16 cellular contexts compared by ENCODE assay signal in genomic region chr10:90328896-90329295, GRCh38.
A peak's percentile ranks its signal among the peaks of the same experiment; 100 is the strongest.
DNase-seq lines count a peak whose midpoint lies in the region; TF ChIP-seq lines count a peak whose summit lies in the region.
"Had no signal": no experiment of that assay in that cellular context is flagged by ENCODE, and none has a peak within 500 bp of the region (broad histone marks: within the 10 kb centered on the region; RNA-seq: fewer than 3 reads in every experiment).

No MANE protein-coding gene starts in this region.

- H3K56ac ChIP-seq in mesendoderm (ENCODE audit: low read length) = no peak overlapping the region

- peaks cover 2% of the 10 kb centered on the region for H3K27me3 Mint-ChIP-seq in endodermal cell (ENCODE audit: insufficient read depth)
- H3K27me3 Mint-ChIP-seq: CD4-positive, alpha-beta memory T cell had no signal

- 75% methylated on average over 1 of the region's 1 CpG; no CpG with 5 or more reads in 1 of the 2 experiments for WGBS in endodermal cell (ENCODE audit: insufficient coverage in 1 of 2, insufficient read length in 1 of 2), 2 experiments
- no CpG with 5 or more reads among the region's 1 CpG for WGBS in mesendoderm (ENCODE audit: extremely low coverage, insufficient coverage, low lambda C conversion rate)

- H3K79me1 ChIP-seq in mesendoderm (ENCODE audit: low read length) = no peaks in the 10 kb centered on the region

- no peak for TF ChIP-seq CTCF in endodermal cell (conservative IDR thresholded peaks at IDR 0.05)

- H3K18ac ChIP-seq in mesendoderm (ENCODE audit: low read length) = no peak overlapping the region

- H2AK5ac ChIP-seq in mesendoderm (ENCODE audit: low read length) = no peak overlapping the region

- H2BK15ac ChIP-seq in mesendoderm (replicated peaks; ENCODE audit: low read depth) = no peak overlapping the region

- DNase-seq in NCI-H146 (lab: John Stamatoyannopoulos, UW) (peak; percentile 50), endodermal cell (peak; percentile 54), mesendoderm (peak; percentile 83), epidermal melanocyte (ENCODE audit: insufficient read length, low spot score) (no peak), glomerular visceral epithelial cell (ENCODE audit: extremely low spot score) (no peak), NCI-H2081 treated with DMSO at 0.1 percent for 48 hours (lab: John Stamatoyannopoulos, UW) (no peak), SW 1271 (lab: John Stamatoyannopoulos, UW) (no peak)
- DNase-seq: 8988T; CD4-positive, alpha-beta memory T cell; DMS153; DMS79; GDM1; HFFc6 had no signal

- H3K9me3 ChIP-seq in endodermal cell (ENCODE audit: control insufficient read depth, low read length) = peaks cover 12% of the 10 kb centered on the region
- H3K9me3 ChIP-seq: BLaER1 had no signal

- H3K4ac ChIP-seq in mesendoderm (ENCODE audit: low read depth, low read length) = no peak overlapping the region

- H3K4me3 Mint-ChIP-seq in endodermal cell = no peak overlapping the region
- H3K4me3 Mint-ChIP-seq: CD14-positive monocyte; CD4-positive, alpha-beta memory T cell; GM23338; HFFc6 had no signal

- H3K27ac ChIP-seq in endodermal cell (ENCODE audit: low read depth, low read length) = no peak overlapping the region
- H3K27ac ChIP-seq in mesendoderm (ENCODE audit: low read depth, low read length) = no peak overlapping the region
- H3K27ac ChIP-seq: BLaER1 had no signal

- H3K27ac Mint-ChIP-seq in endodermal cell = no peak overlapping the region
- H3K27ac Mint-ChIP-seq: CD4-positive, alpha-beta memory T cell; GM23338; HFFc6 had no signal

- H3K4me3 ChIP-seq in endodermal cell (ENCODE audit: low read length) (no peak overlapping the region), mesendoderm (ENCODE audit: low read length) (no peak overlapping the region)
- H3K4me3 ChIP-seq: BLaER1, GM23338 had no signal

- no peaks in the 10 kb centered on the region for H3K79me2 ChIP-seq in mesendoderm (ENCODE audit: control insufficient read depth, insufficient read depth, low read length)

- no peak overlapping the region for H4K5ac ChIP-seq in mesendoderm (ENCODE audit: low read length)

- H3K36me3 Mint-ChIP-seq in endodermal cell (ENCODE audit: low read depth) = no peaks in the 10 kb centered on the region
- H3K36me3 Mint-ChIP-seq: CD14-positive monocyte; CD4-positive, alpha-beta memory T cell had no signal

- H3K27me3 ChIP-seq in endodermal cell (ENCODE audit: control insufficient read depth, insufficient read depth, low read length, poor library complexity, severe bottlenecking) (no peaks in the 10 kb centered on the region), mesendoderm (ENCODE audit: insufficient read depth, low read length, poor library complexity) (no peaks in the 10 kb centered on the region)
- H3K27me3 ChIP-seq: BLaER1 had no signal

- H2BK120ac ChIP-seq in mesendoderm (ENCODE audit: low read depth, low read length) = no peak overlapping the region

- peaks cover 3% of the 10 kb centered on the region for H3K4me1 ChIP-seq in endodermal cell (ENCODE audit: control insufficient read depth, insufficient read depth, low read length)
- H3K4me1 ChIP-seq in mesendoderm (ENCODE audit: control insufficient read depth, low read depth, low read length) = no peaks in the 10 kb centered on the region
- H3K4me1 ChIP-seq: BLaER1 had no signal

- H3K36me3 ChIP-seq in endodermal cell (ENCODE audit: control insufficient read depth, insufficient read depth, low read length) (no peaks in the 10 kb centered on the region), mesendoderm (ENCODE audit: control insufficient read depth, insufficient read depth, low read length) (no peaks in the 10 kb centered on the region)
- H3K36me3 ChIP-seq: BLaER1 had no signal

- no peak overlapping the region for H2BK5ac ChIP-seq in mesendoderm (ENCODE audit: low read length)

- H4K8ac ChIP-seq in mesendoderm (ENCODE audit: low read depth, low read length) = no peak overlapping the region

- H3K9me3 Mint-ChIP-seq in endodermal cell = peaks cover 10% of the 10 kb centered on the region
- H3K9me3 Mint-ChIP-seq: GM23338 had no signal

- H3K23ac ChIP-seq in mesendoderm (ENCODE audit: low read length) = no peak overlapping the region

- H3K4me2 ChIP-seq in mesendoderm (ENCODE audit: low read length) = no peak overlapping the region
- H3K4me2 ChIP-seq: BLaER1, GM23338 had no signal

- H3K4me1 Mint-ChIP-seq in endodermal cell = peaks cover 7% of the 10 kb centered on the region
- H3K4me1 Mint-ChIP-seq: CD14-positive monocyte; CD4-positive, alpha-beta memory T cell had no signal

- no peak overlapping the region for H3K9ac ChIP-seq in endodermal cell (ENCODE audit: extremely low read depth, low read length, poor library complexity, severe bottlenecking)
- no peak overlapping the region for H3K9ac ChIP-seq in mesendoderm (ENCODE audit: low read length)
- H3K9ac ChIP-seq: BLaER1 had no signal

Comparison
In these comparisons a context has a peak if more than half of its experiments do, and no peak if none do; other contexts are left out.
1. DNase-seq: peak in NCI-H146 (single experiment), endodermal cell (single experiment) and mesendoderm (single experiment); none in epidermal melanocyte (single experiment), glomerular visceral epithelial cell (single experiment), NCI-H2081 treated with DMSO at 0.1 percent for 48 hours (single experiment) and SW 1271 (0 of 2).